Comparison of ENCODE assay signal across 24 cellular contexts in the genomic region with DNA sequence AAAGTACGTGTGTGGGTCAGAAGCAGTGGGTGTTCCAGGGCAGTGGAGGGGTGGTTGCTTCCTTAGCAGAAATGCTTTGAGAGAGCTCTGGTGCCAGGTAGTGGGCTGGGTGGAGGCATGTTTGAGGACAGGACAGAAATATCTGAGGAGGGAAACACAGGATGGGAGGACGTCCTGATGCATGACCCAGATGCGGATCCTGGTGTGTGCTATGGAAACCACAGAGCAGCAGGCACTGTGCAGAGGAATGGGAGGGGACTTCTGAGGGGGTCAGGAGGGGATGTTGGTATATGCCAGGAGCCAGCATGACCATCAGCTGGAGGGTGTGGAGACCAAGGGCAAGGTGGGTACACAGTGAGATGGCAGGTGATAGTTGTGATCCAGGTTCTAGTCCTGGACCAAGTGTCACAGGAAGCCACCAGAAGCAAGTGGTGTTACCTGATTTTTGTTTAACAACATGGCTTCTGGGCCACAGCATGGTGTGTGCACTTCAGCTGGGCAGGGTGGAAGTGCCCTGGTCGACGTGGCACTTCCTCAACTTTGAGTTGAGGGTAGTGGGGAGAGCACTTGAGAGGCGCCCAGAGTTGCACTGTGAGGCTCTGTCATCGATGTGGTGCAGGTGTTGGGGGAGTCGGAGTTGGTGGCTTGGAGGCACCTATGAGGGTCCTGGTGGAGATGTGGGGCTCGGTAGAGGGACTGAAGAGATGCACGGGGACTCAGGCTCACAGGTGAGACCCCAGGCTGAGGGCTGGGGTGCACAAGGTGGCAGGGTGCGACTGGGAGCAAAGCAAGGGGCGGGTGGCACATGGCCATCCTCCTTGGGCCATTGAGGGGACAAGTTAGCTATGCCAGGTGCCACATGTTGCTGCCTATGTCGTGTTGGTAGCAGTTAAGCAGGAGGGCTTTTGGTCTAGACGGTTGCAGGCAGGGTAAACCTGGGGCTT. TPM values are rescaled to one million over a fixed set of nuclear protein-coding genes. Genes with fewer than 3 reads are reported as not detected.
DNase-seq lines count a peak whose midpoint lies in the region; ATAC-seq, FAIRE-seq and TF ChIP-seq lines count a peak whose summit lies in the region.
"Had no signal": no experiment of that assay in that cellular context is flagged by ENCODE, and none has a peak within 500 bp of the region (broad histone marks: within the 10 kb centered on the region; RNA-seq: fewer than 3 reads in every experiment).

No MANE protein-coding gene starts in this region.

- CTCF ChIA-PET in HepG2 (lab: Yijun Ruan, JAX; ENCODE audit: low intra/inter-chr PET ratio, low total read pairs): no interaction called here

- TF ChIP-seq CTCF in HepG2 (CRISPR knock-in tag; IDR thresholded peaks at IDR 0.05): no peak
- TF ChIP-seq CTCF in right lobe of liver (IDR thresholded peaks at IDR 0.05): no peak
- no peak for TF ChIP-seq CTCF in astrocyte (IDR thresholded peaks at IDR 0.05; ENCODE audit: insufficient read depth, low read depth, low read length)
- no peak for TF ChIP-seq CTCF in lower lobe of right lung (IDR thresholded peaks at IDR 0.05)

- no peak for TF ChIP-seq EP300 in HepG2 (IDR thresholded peaks at IDR 0.05; ENCODE audit: low read depth in 2 of 2, low read length in 2 of 2)
- no peak for TF ChIP-seq EP300 in HepG2 (CRISPR knock-in tag; IDR thresholded peaks at IDR 0.05; ENCODE audit: borderline replicate concordance)

- H2AFZ ChIP-seq in HepG2 (ENCODE audit: low read length) (no peak overlapping the region), astrocyte (ENCODE audit: low read depth, low read length) (no peak overlapping the region)

- WGBS in HepG2 (ENCODE audit: low lambda C conversion rate): 97% methylated on average over 13 of the region's 14 CpGs
- 78% methylated on average over 8 of the region's 14 CpGs for WGBS in right lobe of liver (ENCODE audit: insufficient coverage, low coverage, low lambda C conversion rate, missing lambda C conversion rate)

- H3K27me3 ChIP-seq in HepG2 (ENCODE audit: control insufficient read depth in 1 of 2, insufficient read depth in 2 of 2, low read length in 2 of 2) (no peaks in the 10 kb centered on the region), right lobe of liver (no peaks in the 10 kb centered on the region), astrocyte (ENCODE audit: insufficient read depth, low read length) (no peaks in the 10 kb centered on the region), lower lobe of right lung (ENCODE audit: low read depth) (no peaks in the 10 kb centered on the region)
- H3K27me3 ChIP-seq: BLaER1, dorsolateral prefrontal cortex, SJCRH30, uterus had no signal

- H3K4me3 Mint-ChIP-seq in astrocyte (ENCODE audit: unreplicated experiment): no peak overlapping the region
- H3K4me3 Mint-ChIP-seq: activated naive CD4-positive, alpha-beta T cell treated with anti-CD3 and anti-CD28 coated beads for 36 hours had no signal

- H3K27ac Mint-ChIP-seq in astrocyte (ENCODE audit: unreplicated experiment): peak overlapping the region; percentile 55
- H3K27ac Mint-ChIP-seq: activated naive CD4-positive, alpha-beta T cell treated with anti-CD3 and anti-CD28 coated beads for 36 hours had no signal

- H3K9me3 ChIP-seq in HepG2 (ENCODE audit: low read length) (no peaks in the 10 kb centered on the region), right lobe of liver (no peaks in the 10 kb centered on the region), astrocyte (ENCODE audit: insufficient read depth, low read depth, low read length) (no peaks in the 10 kb centered on the region), lower lobe of right lung (no peaks in the 10 kb centered on the region)
- H3K9me3 ChIP-seq: BLaER1, SJCRH30, thoracic aorta, uterus had no signal

- in situ Hi-C loops in HepG2 (cut with HindIII; ENCODE audit: extremely low pct_ligation_motif_present, low pct_unique_long_range_greater_than_20kb): no loop called here

- POLR2A ChIA-PET in HepG2 (lab: Yijun Ruan, JAX): no interaction called here

- BruUV-seq in HepG2 (replicated peaks; lab: Mats Ljungman, UMichigan): no TSS peak

- no peak for FAIRE-seq in HepG2 (lab: Jason Lieb, UNC)
- FAIRE-seq in astrocyte (lab: Jason Lieb, UNC): no peak
- peak; percentile 71 for FAIRE-seq in urothelium cell line (lab: Jason Lieb, UNC)
- FAIRE-seq: islet of Langerhans had no signal

- no peaks in the 10 kb centered on the region for H3K27me3 Mint-ChIP-seq in astrocyte (ENCODE audit: low read depth, unreplicated experiment)

- H4K20me1 ChIP-seq in HepG2 (ENCODE audit: insufficient read depth, low read length) (peaks cover 13% of the 10 kb centered on the region; the same call in 1 of the 2 replicates), astrocyte (ENCODE audit: insufficient read depth, low read length) (peaks cover 99% of the 10 kb centered on the region)

- H3K4me2 ChIP-seq in HepG2 (ENCODE audit: low read depth, low read length) (no peak overlapping the region), astrocyte (ENCODE audit: low read length) (no peak overlapping the region)
- H3K4me2 ChIP-seq: BLaER1, KMS-11 had no signal

- H3K9ac ChIP-seq in HepG2 (ENCODE audit: insufficient read depth, low read depth, low read length) (no peak overlapping the region), astrocyte (ENCODE audit: low read length) (no peak overlapping the region)
- H3K9ac ChIP-seq: BLaER1, KMS-11 had no signal

- peaks cover 35% of the 10 kb centered on the region for H3K36me3 Mint-ChIP-seq in astrocyte (ENCODE audit: low read depth, unreplicated experiment)

- no peak for DNase-seq in HepG2 (ENCODE audit: low spot score)
- no peak for DNase-seq in right lobe of liver
- DNase-seq in astrocyte (ENCODE audit: low read depth): no peak
- DNase-seq in lower lobe of right lung: peak; percentile 18
- no peak for DNase-seq in urothelium cell line (ENCODE audit: low spot score)
- DNase-seq in T1000 (lab: John Stamatoyannopoulos, UW): no peak
- DNase-seq: activated CD4-positive, CD25-positive, alpha-beta regulatory T cell treated with anti-CD3 and anti-CD28 coated beads, Interleukin-2, amount 50 U/mL, for 72 hours; activated naive CD4-positive, alpha-beta T cell treated with anti-CD3 and anti-CD28 coated beads for 36 hours; activated T-cell treated with anti-CD3 and anti-CD28 coated beads, Interleukin-2, amount 50 U/mL, for 1 hour; HCEC 1CT; NCI-H2081 treated with DMSO at 0.1 percent for 48 hours; NCI-H345; NCI-H748 treated with DMSO at 0.1 percent for 48 hours; SJCRH30; stimulated activated CD4-positive, alpha-beta T cell treated with anti-CD3 and anti-CD28 coated beads, Interleukin-15, amount 100 ng/mL, for 24 hours; stimulated activated naive CD4-positive, alpha-beta T cell treated with Interleukin-2 at 50 U/mL for 16 hours; uterus had no signal

- TF ChIP-seq POLR2A in HepG2 (IDR thresholded peaks at IDR 0.05; ENCODE audit: insufficient read depth in 1 of 2, low read depth in 2 of 2, low read length in 2 of 2) (no peak), right lobe of liver (IDR thresholded peaks at IDR 0.05) (no peak)

- intact Hi-C loops in HepG2 (cut with micrococcal nuclease; ENCODE audit: unreplicated experiment) (no loop called here), right lobe of liver (cut with DNase I) (no loop called here), lower lobe of right lung (cut with DNase I) (no loop called here)

- peaks cover 31% of the 10 kb centered on the region for H3K4me1 ChIP-seq in HepG2 (ENCODE audit: insufficient read depth, low read length)
- peaks cover 0 to 37% (median 22%) of the 10 kb centered on the region in 4 donors for H3K4me1 ChIP-seq in right lobe of liver
- peaks cover 5% of the 10 kb centered on the region for H3K4me1 ChIP-seq in astrocyte (ENCODE audit: insufficient read depth, low read length)
- peaks cover 27% of the 10 kb centered on the region for H3K4me1 ChIP-seq in lower lobe of right lung
- H3K4me1 ChIP-seq: SJCRH30 had no signal

- H3K79me2 ChIP-seq in HepG2 (ENCODE audit: insufficient read depth, low read length): peaks cover 44% of the 10 kb centered on the region
- H3K79me2 ChIP-seq in astrocyte (ENCODE audit: insufficient read depth, low read length): peaks cover 98% of the 10 kb centered on the region

- peaks cover 60 to 78% of the 10 kb centered on the region in 2 experiments for H3K36me3 ChIP-seq in HepG2 (replicated peaks in 1 of 2; ENCODE audit: control insufficient read depth in 1 of 2, insufficient read depth in 2 of 2, low read length in 2 of 2)
- H3K36me3 ChIP-seq in right lobe of liver: peaks cover 9 to 68% (median 39%) of the 10 kb centered on the region in 4 donors
- peaks cover 57% of the 10 kb centered on the region for H3K36me3 ChIP-seq in astrocyte (ENCODE audit: insufficient read depth, low read length)
- H3K36me3 ChIP-seq in lower lobe of right lung: peaks cover 70% of the 10 kb centered on the region
- H3K36me3 ChIP-seq: uterus had no signal

- peaks cover 18% of the 10 kb centered on the region for H3K4me1 Mint-ChIP-seq in astrocyte (ENCODE audit: low read depth, unreplicated experiment)

- ATAC-seq in HepG2: no peak
- no peak for ATAC-seq in right lobe of liver
- no peak for ATAC-seq in lower lobe of right lung
- no peak for ATAC-seq in HG02884 (IDR thresholded peaks at IDR 0.05; ENCODE audit: unreplicated experiment)
- ATAC-seq in GM21723 (IDR thresholded peaks at IDR 0.05; ENCODE audit: unreplicated experiment): no peak

- H3K27ac ChIP-seq in HepG2 (ENCODE audit: extremely low read length, insufficient read depth, low read length): no peak overlapping the region
- H3K27ac ChIP-seq in right lobe of liver: no peak overlapping the region
- H3K27ac ChIP-seq in astrocyte (ENCODE audit: low read depth, low read length): no peak overlapping the region
- H3K27ac ChIP-seq in lower lobe of right lung: no peak overlapping the region
- H3K27ac ChIP-seq: BLaER1, dorsolateral prefrontal cortex, KMS-11, SJCRH30, thoracic aorta, uterus had no signal

- H3K4me3 ChIP-seq in HepG2 (replicated peaks in 1 of 3; ENCODE audit: insufficient read depth in 1 of 3, low read depth in 2 of 3, low read length in 3 of 3) (no peak overlapping the region), right lobe of liver (no peak overlapping the region), astrocyte (ENCODE audit: insufficient read depth, low read depth, low read length) (no peak overlapping the region), lower lobe of right lung (no peak overlapping the region)
- H3K4me3 ChIP-seq: BLaER1, dorsolateral prefrontal cortex, SJCRH30, thoracic aorta, uterus had no signal

- TF ChIP-seq RAD21 in HepG2 (CRISPR knock-in tag; IDR thresholded peaks at IDR 0.05): no peak

- no peaks in the 10 kb centered on the region for H3K9me3 Mint-ChIP-seq in astrocyte (ENCODE audit: unreplicated experiment)
- H3K9me3 Mint-ChIP-seq: activated naive CD4-positive, alpha-beta T cell treated with anti-CD3 and anti-CD28 coated beads for 36 hours had no signal

RNA-seq across cellular contexts. Expression of a gene that starts 7.5 kb away (rescaled TPM):
- 14.8 and 23.2 TPM in 2 replicates for total RNA-seq in HepG2 (2016; rRNA removed; fragmentation: Illumina TruSeq; extraction: Trizol)
- 6.6 and 9.7 TPM in 2 replicates for total RNA-seq in HepG2 (2016; cell fraction: cytosol; rRNA removed; fragmentation: Illumina TruSeq; extraction: Trizol; ENCODE audit: low read depth)
- 12.0 and 23.2 TPM in 2 replicates for total RNA-seq in HepG2 (2016; cell fraction: insoluble cytoplasmic fraction; rRNA removed; fragmentation: Illumina TruSeq; extraction: Trizol)
- total RNA-seq in HepG2 (2016; cell fraction: membrane; rRNA removed; fragmentation: Illumina TruSeq; extraction: Trizol): 9.0 and 9.2 TPM in 2 replicates
- total RNA-seq in HepG2 (2016; cell fraction: nucleus; rRNA removed; fragmentation: Illumina TruSeq; extraction: Trizol): 31.9 and 36.2 TPM in 2 replicates
- 10.2 and 14.6 TPM in 2 replicates for polyA plus RNA-seq in HepG2 (2011; rRNA removed)
- 5.7 and 6.4 TPM in 2 replicates for polyA plus RNA-seq in HepG2 (2011; cell fraction: cytosol; rRNA removed)
- 78.1 and 81.2 TPM in 2 replicates for polyA plus RNA-seq in HepG2 (2011; cell fraction: nucleus; rRNA removed)
- polyA plus RNA-seq in HepG2 (2012): 11.5 and 13.9 TPM in 2 replicates
- 2.2 and 2.4 TPM in 2 replicates for polyA plus RNA-seq in HepG2 (2016; cell fraction: cytosol; fragmentation: Illumina TruSeq; extraction: Trizol; ENCODE audit: low read depth)
- 11.4 and 14.1 TPM in 2 replicates for polyA plus RNA-seq in HepG2 (2016; cell fraction: insoluble cytoplasmic fraction; fragmentation: Illumina TruSeq; extraction: Trizol; ENCODE audit: low read depth)
- 4.9 TPM in 2 replicates for polyA plus RNA-seq in HepG2 (2016; cell fraction: membrane; fragmentation: Illumina TruSeq; extraction: Trizol; ENCODE audit: low read depth)
- polyA plus RNA-seq in HepG2 (2016; cell fraction: nucleus; fragmentation: Illumina TruSeq; extraction: Trizol; ENCODE audit: insufficient read depth, low read depth): 67.7 and 78.1 TPM in 2 replicates
- 25.9 and 28.5 TPM in 2 replicates for polyA minus RNA-seq in HepG2 (2011; rRNA and poly(A)+ RNA removed; ENCODE audit: low replicate concordance)
- 4.4 and 5.3 TPM in 2 replicates for polyA minus RNA-seq in HepG2 (2011; cell fraction: cytosol; rRNA and poly(A)+ RNA removed)
- polyA minus RNA-seq in HepG2 (2011; cell fraction: nucleus; rRNA and poly(A)+ RNA removed): 31.7 and 34.0 TPM in 2 replicates
- 10 to 100 TPM; 11.4 to 27.2 (median 16.1) TPM for total RNA-seq in right lobe of liver
- 28.1 and 29.0 TPM in 2 replicates for total RNA-seq in astrocyte
- 29.5 TPM for total RNA-seq in lower lobe of right lung

RNA-seq across cellular contexts. Expression of a gene that starts 28.3 kb away (rescaled TPM):
- 492 and 544 TPM in 2 replicates for total RNA-seq in HepG2 (2016; rRNA removed; fragmentation: Illumina TruSeq; extraction: Trizol)
- total RNA-seq in HepG2 (2016; cell fraction: cytosol; rRNA removed; fragmentation: Illumina TruSeq; extraction: Trizol; ENCODE audit: low read depth): 261 and 299 TPM in 2 replicates
- 488 and 609 TPM in 2 replicates for total RNA-seq in HepG2 (2016; cell fraction: insoluble cytoplasmic fraction; rRNA removed; fragmentation: Illumina TruSeq; extraction: Trizol)
- 327 and 371 TPM in 2 replicates for total RNA-seq in HepG2 (2016; cell fraction: membrane; rRNA removed; fragmentation: Illumina TruSeq; extraction: Trizol)
- 174 and 196 TPM in 2 replicates for total RNA-seq in HepG2 (2016; cell fraction: nucleus; rRNA removed; fragmentation: Illumina TruSeq; extraction: Trizol)
- 167 and 181 TPM in 2 replicates for polyA plus RNA-seq in HepG2 (2011; rRNA removed)
- polyA plus RNA-seq in HepG2 (2011; cell fraction: cytosol; rRNA removed): 186 and 192 TPM in 2 replicates
- polyA plus RNA-seq in HepG2 (2011; cell fraction: nucleus; rRNA removed): 148 and 170 TPM in 2 replicates
- 127 and 149 TPM in 2 replicates for polyA plus RNA-seq in HepG2 (2012)
- polyA plus RNA-seq in HepG2 (2016; cell fraction: cytosol; fragmentation: Illumina TruSeq; extraction: Trizol; ENCODE audit: low read depth): 239 and 293 TPM in 2 replicates
- 614 and 703 TPM in 2 replicates for polyA plus RNA-seq in HepG2 (2016; cell fraction: insoluble cytoplasmic fraction; fragmentation: Illumina TruSeq; extraction: Trizol; ENCODE audit: low read depth)
- polyA plus RNA-seq in HepG2 (2016; cell fraction: membrane; fragmentation: Illumina TruSeq; extraction: Trizol; ENCODE audit: low read depth): 272 and 323 TPM in 2 replicates
- 346 and 368 TPM in 2 replicates for polyA plus RNA-seq in HepG2 (2016; cell fraction: nucleus; fragmentation: Illumina TruSeq; extraction: Trizol; ENCODE audit: insufficient read depth, low read depth)
- 156 and 233 TPM in 2 replicates for polyA minus RNA-seq in HepG2 (2011; rRNA and poly(A)+ RNA removed; ENCODE audit: low replicate concordance)
- 76.0 and 88.9 TPM in 2 replicates for polyA minus RNA-seq in HepG2 (2011; cell fraction: cytosol; rRNA and poly(A)+ RNA removed)
- 52.2 and 57.9 TPM in 2 replicates for polyA minus RNA-seq in HepG2 (2011; cell fraction: nucleus; rRNA and poly(A)+ RNA removed)
- total RNA-seq in right lobe of liver: 100 to 1,000 TPM in 2 of 6 experiments, 10 to 100 TPM in 4; 39.5 to 224 (median 52.2) TPM
- 149 and 164 TPM in 2 replicates for total RNA-seq in astrocyte
- 58.3 TPM for total RNA-seq in lower lobe of right lung

RNA-seq across cellular contexts. Expression of a gene that starts 29.4 kb away (rescaled TPM):
- total RNA-seq in HepG2 (2016; rRNA removed; fragmentation: Illumina TruSeq; extraction: Trizol) (18.4 and 30.3 TPM in 2 replicates), right lobe of liver (10 to 100 TPM; 26.9 to 54.6 (median 29.1) TPM), astrocyte (32.9 and 35.1 TPM in 2 replicates), lower lobe of right lung (70.4 TPM)
- 11.5 and 14.4 TPM in 2 replicates for total RNA-seq in HepG2 (2016; cell fraction: cytosol; rRNA removed; fragmentation: Illumina TruSeq; extraction: Trizol; ENCODE audit: low read depth)
- total RNA-seq in HepG2 (2016; cell fraction: insoluble cytoplasmic fraction; rRNA removed; fragmentation: Illumina TruSeq; extraction: Trizol): 16.2 and 32.5 TPM in 2 replicates
- total RNA-seq in HepG2 (2016; cell fraction: membrane; rRNA removed; fragmentation: Illumina TruSeq; extraction: Trizol): 15.5 and 21.4 TPM in 2 replicates
- 35.9 and 49.2 TPM in 2 replicates for total RNA-seq in HepG2 (2016; cell fraction: nucleus; rRNA removed; fragmentation: Illumina TruSeq; extraction: Trizol)
- 24.0 and 30.8 TPM in 2 replicates for polyA plus RNA-seq in HepG2 (2011; rRNA removed)
- polyA plus RNA-seq in HepG2 (2011; cell fraction: cytosol; rRNA removed): 12.3 and 19.2 TPM in 2 replicates
- 251 and 263 TPM in 2 replicates for polyA plus RNA-seq in HepG2 (2011; cell fraction: nucleus; rRNA removed)
- 17.6 and 20.5 TPM in 2 replicates for polyA plus RNA-seq in HepG2 (2012)
- 7.7 TPM in 2 replicates for polyA plus RNA-seq in HepG2 (2016; cell fraction: cytosol; fragmentation: Illumina TruSeq; extraction: Trizol; ENCODE audit: low read depth)
- 20.9 and 22.1 TPM in 2 replicates for polyA plus RNA-seq in HepG2 (2016; cell fraction: insoluble cytoplasmic fraction; fragmentation: Illumina TruSeq; extraction: Trizol; ENCODE audit: low read depth)
- 11.9 and 13.0 TPM in 2 replicates for polyA plus RNA-seq in HepG2 (2016; cell fraction: membrane; fragmentation: Illumina TruSeq; extraction: Trizol; ENCODE audit: low read depth)
- 95.8 and 103 TPM in 2 replicates for polyA plus RNA-seq in HepG2 (2016; cell fraction: nucleus; fragmentation: Illumina TruSeq; extraction: Trizol; ENCODE audit: insufficient read depth, low read depth)
- polyA minus RNA-seq in HepG2 (2011; rRNA and poly(A)+ RNA removed; ENCODE audit: low replicate concordance): 51.2 and 62.1 TPM in 2 replicates
- 10.6 and 13.6 TPM in 2 replicates for polyA minus RNA-seq in HepG2 (2011; cell fraction: cytosol; rRNA and poly(A)+ RNA removed)
- 48.9 and 53.0 TPM in 2 replicates for polyA minus RNA-seq in HepG2 (2011; cell fraction: nucleus; rRNA and poly(A)+ RNA removed)

RNA-seq across cellular contexts. Expression of a gene that starts 44.0 kb away (rescaled TPM):
- total RNA-seq in HepG2 (2016; rRNA removed; fragmentation: Illumina TruSeq; extraction: Trizol) (2.2 and 7.5 TPM in 2 replicates), right lobe of liver (10 to 100 TPM; 11.4 to 39.0 (median 28.7) TPM), astrocyte (88.3 and 93.7 TPM in 2 replicates), lower lobe of right lung (77.2 TPM)
- total RNA-seq in HepG2 (2016; cell fraction: cytosol; rRNA removed; fragmentation: Illumina TruSeq; extraction: Trizol; ENCODE audit: low read depth): 9.7 and 13.0 TPM in 2 replicates
- 2.3 and 6.9 TPM in 2 replicates for total RNA-seq in HepG2 (2016; cell fraction: insoluble cytoplasmic fraction; rRNA removed; fragmentation: Illumina TruSeq; extraction: Trizol)
- 7.3 and 7.7 TPM in 2 replicates for total RNA-seq in HepG2 (2016; cell fraction: membrane; rRNA removed; fragmentation: Illumina TruSeq; extraction: Trizol)
- 10.4 and 12.9 TPM in 2 replicates for total RNA-seq in HepG2 (2016; cell fraction: nucleus; rRNA removed; fragmentation: Illumina TruSeq; extraction: Trizol)
- 21.3 and 23.8 TPM in 2 replicates for polyA plus RNA-seq in HepG2 (2011; rRNA removed)
- polyA plus RNA-seq in HepG2 (2011; cell fraction: cytosol; rRNA removed): 7.4 and 11.5 TPM in 2 replicates
- polyA plus RNA-seq in HepG2 (2011; cell fraction: nucleus; rRNA removed): 339 and 424 TPM in 2 replicates
- 20.4 and 23.6 TPM in 2 replicates for polyA plus RNA-seq in HepG2 (2012)
- polyA plus RNA-seq in HepG2 (2016; cell fraction: cytosol; fragmentation: Illumina TruSeq; extraction: Trizol; ENCODE audit: low read depth): 4.7 and 5.5 TPM in 2 replicates
- polyA plus RNA-seq in HepG2 (2016; cell fraction: insoluble cytoplasmic fraction; fragmentation: Illumina TruSeq; extraction: Trizol; ENCODE audit: low read depth): 6.9 and 9.6 TPM in 2 replicates
- 13.6 and 14.9 TPM in 2 replicates for polyA plus RNA-seq in HepG2 (2016; cell fraction: membrane; fragmentation: Illumina TruSeq; extraction: Trizol; ENCODE audit: low read depth)
- polyA plus RNA-seq in HepG2 (2016; cell fraction: nucleus; fragmentation: Illumina TruSeq; extraction: Trizol; ENCODE audit: insufficient read depth, low read depth): 107 and 110 TPM in 2 replicates
- 10.0 and 10.2 TPM in 2 replicates for polyA minus RNA-seq in HepG2 (2011; rRNA and poly(A)+ RNA removed; ENCODE audit: low replicate concordance)
- 4.3 and 6.2 TPM in 2 replicates for polyA minus RNA-seq in HepG2 (2011; cell fraction: cytosol; rRNA and poly(A)+ RNA removed)
- 11.3 and 19.8 TPM in 2 replicates for polyA minus RNA-seq in HepG2 (2011; cell fraction: nucleus; rRNA and poly(A)+ RNA removed)
